1 cellular context compared by ENCODE assay signal in the genomic region with DNA sequence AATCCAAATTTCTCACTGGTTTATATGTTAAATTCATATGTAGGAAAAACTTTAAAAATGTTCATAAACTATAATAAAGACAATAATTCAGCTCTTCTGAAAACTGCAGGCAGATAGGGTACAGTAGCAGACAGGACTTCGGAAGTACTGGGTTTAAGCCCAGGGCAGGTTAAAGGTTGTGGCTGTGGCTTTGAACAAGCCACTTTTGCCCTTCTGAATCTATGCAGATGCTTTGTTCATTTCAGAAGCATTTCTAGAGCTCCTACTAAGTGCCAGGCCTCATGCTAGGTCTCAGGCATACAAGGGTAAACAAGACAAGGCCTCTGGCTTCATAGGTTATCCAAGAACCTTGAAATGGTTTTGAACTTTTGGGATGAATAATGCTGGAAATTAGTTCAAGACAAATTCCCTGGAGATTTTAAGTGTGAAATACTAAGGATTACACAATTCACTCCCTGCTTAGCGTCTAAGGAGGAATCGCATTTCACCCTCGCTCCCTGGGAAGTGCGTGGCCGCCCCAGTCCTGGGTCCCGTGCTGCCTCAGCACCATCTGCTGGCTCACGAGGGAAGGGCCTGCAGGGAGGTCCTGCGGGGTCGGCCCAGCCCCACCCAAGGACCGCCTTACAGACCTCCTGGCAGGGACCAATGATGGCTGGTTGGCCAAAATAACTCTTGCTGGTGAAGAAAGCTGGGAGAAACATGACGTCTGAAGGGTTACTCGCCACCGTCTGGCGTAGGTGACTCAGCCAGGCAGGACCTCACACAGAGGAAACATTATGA.
TF ChIP-seq lines count a peak whose summit lies in the region.

No MANE protein-coding gene starts in this region.

TF ChIP-seq in HepG2, 621 proteins besides CTCF, POLR2A, EP300 and RAD21 (continued from another document and continues in another):
- TF ChIP-seq, protein P1, sequence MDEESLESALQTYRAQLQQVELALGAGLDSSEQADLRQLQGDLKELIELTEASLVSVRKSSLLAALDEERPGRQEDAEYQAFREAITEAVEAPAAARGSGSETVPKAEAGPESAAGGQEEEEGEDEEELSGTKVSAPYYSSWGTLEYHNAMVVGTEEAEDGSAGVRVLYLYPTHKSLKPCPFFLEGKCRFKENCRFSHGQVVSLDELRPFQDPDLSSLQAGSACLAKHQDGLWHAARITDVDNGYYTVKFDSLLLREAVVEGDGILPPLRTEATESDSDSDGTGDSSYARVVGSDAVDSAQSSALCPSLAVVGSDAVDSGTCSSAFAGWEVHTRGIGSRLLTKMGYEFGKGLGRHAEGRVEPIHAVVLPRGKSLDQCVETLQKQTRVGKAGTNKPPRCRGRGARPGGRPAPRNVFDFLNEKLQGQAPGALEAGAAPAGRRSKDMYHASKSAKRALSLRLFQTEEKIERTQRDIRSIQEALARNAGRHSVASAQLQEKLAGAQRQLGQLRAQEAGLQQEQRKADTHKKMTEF (CRISPR knock-in tag; IDR thresholded peaks at IDR 0.05), result peak; percentile 25; the same call in 1 of the 2 replicates
- no peak for TF ChIP-seq TOE1 (CRISPR knock-in tag; IDR thresholded peaks at IDR 0.05)
- TF ChIP-seq ZNF552 (CRISPR knock-in tag; IDR thresholded peaks at IDR 0.05; ENCODE audit: borderline replicate concordance), result no peak
- peak; percentile 73 for TF ChIP-seq SIX4 (CRISPR knock-in tag; IDR thresholded peaks at IDR 0.05)
- TF ChIP-seq ELF3 (CRISPR knock-in tag; IDR thresholded peaks at IDR 0.05), result peak; percentile 37; the same call in 1 of the 2 replicates
- TF ChIP-seq TBL1XR1 (IDR thresholded peaks at IDR 0.05; ENCODE audit: borderline replicate concordance, low read length, partially characterized antibody), result no peak
- TF ChIP-seq ZNF598 (CRISPR knock-in tag; IDR thresholded peaks at IDR 0.05; ENCODE audit: borderline replicate concordance), result 0 out of 2 replicates have a peak, but pooled peaks have one; percentile 33
- TF ChIP-seq, protein P2, sequence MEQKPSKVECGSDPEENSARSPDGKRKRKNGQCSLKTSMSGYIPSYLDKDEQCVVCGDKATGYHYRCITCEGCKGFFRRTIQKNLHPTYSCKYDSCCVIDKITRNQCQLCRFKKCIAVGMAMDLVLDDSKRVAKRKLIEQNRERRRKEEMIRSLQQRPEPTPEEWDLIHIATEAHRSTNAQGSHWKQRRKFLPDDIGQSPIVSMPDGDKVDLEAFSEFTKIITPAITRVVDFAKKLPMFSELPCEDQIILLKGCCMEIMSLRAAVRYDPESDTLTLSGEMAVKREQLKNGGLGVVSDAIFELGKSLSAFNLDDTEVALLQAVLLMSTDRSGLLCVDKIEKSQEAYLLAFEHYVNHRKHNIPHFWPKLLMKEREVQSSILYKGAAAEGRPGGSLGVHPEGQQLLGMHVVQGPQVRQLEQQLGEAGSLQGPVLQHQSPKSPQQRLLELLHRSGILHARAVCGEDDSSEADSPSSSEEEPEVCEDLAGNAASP (CRISPR knock-in tag; IDR thresholded peaks at IDR 0.05; ENCODE audit: borderline replicate concordance), result peak; percentile 79; the same call in 1 of the 2 replicates
- TF ChIP-seq, protein P3, sequence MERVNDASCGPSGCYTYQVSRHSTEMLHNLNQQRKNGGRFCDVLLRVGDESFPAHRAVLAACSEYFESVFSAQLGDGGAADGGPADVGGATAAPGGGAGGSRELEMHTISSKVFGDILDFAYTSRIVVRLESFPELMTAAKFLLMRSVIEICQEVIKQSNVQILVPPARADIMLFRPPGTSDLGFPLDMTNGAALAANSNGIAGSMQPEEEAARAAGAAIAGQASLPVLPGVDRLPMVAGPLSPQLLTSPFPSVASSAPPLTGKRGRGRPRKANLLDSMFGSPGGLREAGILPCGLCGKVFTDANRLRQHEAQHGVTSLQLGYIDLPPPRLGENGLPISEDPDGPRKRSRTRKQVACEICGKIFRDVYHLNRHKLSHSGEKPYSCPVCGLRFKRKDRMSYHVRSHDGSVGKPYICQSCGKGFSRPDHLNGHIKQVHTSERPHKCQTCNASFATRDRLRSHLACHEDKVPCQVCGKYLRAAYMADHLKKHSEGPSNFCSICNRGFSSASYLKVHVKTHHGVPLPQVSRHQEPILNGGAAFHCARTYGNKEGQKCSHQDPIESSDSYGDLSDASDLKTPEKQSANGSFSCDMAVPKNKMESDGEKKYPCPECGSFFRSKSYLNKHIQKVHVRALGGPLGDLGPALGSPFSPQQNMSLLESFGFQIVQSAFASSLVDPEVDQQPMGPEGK (CRISPR knock-in tag; IDR thresholded peaks at IDR 0.05), result 0 out of 2 replicates have a peak, but pooled peaks have one; percentile 30
- 0 out of 2 replicates have a peak, but pooled peaks have one; percentile 21 for TF ChIP-seq ZNF547 (CRISPR knock-in tag; IDR thresholded peaks at IDR 0.05)
- TF ChIP-seq, protein P4, sequence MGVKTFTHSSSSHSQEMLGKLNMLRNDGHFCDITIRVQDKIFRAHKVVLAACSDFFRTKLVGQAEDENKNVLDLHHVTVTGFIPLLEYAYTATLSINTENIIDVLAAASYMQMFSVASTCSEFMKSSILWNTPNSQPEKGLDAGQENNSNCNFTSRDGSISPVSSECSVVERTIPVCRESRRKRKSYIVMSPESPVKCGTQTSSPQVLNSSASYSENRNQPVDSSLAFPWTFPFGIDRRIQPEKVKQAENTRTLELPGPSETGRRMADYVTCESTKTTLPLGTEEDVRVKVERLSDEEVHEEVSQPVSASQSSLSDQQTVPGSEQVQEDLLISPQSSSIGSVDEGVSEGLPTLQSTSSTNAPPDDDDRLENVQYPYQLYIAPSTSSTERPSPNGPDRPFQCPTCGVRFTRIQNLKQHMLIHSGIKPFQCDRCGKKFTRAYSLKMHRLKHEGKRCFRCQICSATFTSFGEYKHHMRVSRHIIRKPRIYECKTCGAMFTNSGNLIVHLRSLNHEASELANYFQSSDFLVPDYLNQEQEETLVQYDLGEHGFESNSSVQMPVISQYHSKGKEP (CRISPR knock-in tag; IDR thresholded peaks at IDR 0.05), result no peak
- TF ChIP-seq FOXK1 (CRISPR knock-in tag; IDR thresholded peaks at IDR 0.05; ENCODE audit: borderline replicate concordance, low read depth), result no peak
- no peak for TF ChIP-seq CHD4 (IDR thresholded peaks at IDR 0.05; ENCODE audit: borderline replicate concordance, low read length)
- TF ChIP-seq, protein P5, sequence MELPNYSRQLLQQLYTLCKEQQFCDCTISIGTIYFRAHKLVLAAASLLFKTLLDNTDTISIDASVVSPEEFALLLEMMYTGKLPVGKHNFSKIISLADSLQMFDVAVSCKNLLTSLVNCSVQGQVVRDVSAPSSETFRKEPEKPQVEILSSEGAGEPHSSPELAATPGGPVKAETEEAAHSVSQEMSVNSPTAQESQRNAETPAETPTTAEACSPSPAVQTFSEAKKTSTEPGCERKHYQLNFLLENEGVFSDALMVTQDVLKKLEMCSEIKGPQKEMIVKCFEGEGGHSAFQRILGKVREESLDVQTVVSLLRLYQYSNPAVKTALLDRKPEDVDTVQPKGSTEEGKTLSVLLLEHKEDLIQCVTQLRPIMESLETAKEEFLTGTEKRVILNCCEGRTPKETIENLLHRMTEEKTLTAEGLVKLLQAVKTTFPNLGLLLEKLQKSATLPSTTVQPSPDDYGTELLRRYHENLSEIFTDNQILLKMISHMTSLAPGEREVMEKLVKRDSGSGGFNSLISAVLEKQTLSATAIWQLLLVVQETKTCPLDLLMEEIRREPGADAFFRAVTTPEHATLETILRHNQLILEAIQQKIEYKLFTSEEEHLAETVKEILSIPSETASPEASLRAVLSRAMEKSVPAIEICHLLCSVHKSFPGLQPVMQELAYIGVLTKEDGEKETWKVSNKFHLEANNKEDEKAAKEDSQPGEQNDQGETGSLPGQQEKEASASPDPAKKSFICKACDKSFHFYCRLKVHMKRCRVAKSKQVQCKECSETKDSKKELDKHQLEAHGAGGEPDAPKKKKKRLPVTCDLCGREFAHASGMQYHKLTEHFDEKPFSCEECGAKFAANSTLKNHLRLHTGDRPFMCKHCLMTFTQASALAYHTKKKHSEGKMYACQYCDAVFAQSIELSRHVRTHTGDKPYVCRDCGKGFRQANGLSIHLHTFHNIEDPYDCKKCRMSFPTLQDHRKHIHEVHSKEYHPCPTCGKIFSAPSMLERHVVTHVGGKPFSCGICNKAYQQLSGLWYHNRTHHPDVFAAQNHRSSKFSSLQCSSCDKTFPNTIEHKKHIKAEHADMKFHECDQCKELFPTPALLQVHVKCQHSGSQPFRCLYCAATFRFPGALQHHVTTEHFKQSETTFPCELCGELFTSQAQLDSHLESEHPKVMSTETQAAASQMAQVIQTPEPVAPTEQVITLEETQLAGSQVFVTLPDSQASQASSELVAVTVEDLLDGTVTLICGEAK (IDR thresholded peaks at IDR 0.05), result no peak
- TF ChIP-seq, protein P5 (CRISPR knock-in tag; IDR thresholded peaks at IDR 0.05), result no peak
- TF ChIP-seq, protein P6, sequence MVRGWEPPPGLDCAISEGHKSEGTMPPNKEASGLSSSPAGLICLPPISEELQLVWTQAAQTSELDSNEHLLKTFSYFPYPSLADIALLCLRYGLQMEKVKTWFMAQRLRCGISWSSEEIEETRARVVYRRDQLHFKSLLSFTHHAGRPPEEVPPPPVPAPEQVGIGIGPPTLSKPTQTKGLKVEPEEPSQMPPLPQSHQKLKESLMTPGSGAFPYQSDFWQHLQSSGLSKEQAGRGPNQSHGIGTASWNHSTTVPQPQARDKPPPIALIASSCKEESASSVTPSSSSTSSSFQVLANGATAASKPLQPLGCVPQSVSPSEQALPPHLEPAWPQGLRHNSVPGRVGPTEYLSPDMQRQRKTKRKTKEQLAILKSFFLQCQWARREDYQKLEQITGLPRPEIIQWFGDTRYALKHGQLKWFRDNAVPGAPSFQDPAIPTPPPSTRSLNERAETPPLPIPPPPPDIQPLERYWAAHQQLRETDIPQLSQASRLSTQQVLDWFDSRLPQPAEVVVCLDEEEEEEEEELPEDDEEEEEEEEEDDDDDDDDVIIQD (CRISPR knock-in tag; IDR thresholded peaks at IDR 0.05; ENCODE audit: low read depth), result 0 out of 2 replicates have a peak, but pooled peaks have one; percentile 16
- TF ChIP-seq, protein P7, sequence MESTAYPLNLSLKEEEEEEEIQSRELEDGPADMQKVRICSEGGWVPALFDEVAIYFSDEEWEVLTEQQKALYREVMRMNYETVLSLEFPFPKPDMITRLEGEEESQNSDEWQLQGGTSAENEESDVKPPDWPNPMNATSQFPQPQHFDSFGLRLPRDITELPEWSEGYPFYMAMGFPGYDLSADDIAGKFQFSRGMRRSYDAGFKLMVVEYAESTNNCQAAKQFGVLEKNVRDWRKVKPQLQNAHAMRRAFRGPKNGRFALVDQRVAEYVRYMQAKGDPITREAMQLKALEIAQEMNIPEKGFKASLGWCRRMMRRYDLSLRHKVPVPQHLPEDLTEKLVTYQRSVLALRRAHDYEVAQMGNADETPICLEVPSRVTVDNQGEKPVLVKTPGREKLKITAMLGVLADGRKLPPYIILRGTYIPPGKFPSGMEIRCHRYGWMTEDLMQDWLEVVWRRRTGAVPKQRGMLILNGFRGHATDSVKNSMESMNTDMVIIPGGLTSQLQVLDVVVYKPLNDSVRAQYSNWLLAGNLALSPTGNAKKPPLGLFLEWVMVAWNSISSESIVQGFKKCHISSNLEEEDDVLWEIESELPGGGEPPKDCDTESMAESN (CRISPR knock-in tag; conservative IDR thresholded peaks at IDR 0.05), result 0 out of 2 replicates have a peak, but pooled peaks have one; percentile 24
- TF ChIP-seq IRF2 (CRISPR knock-in tag; IDR thresholded peaks at IDR 0.05), result 0 out of 2 replicates have a peak, but pooled peaks have one; percentile 34
- TF ChIP-seq IKZF4 (CRISPR knock-in tag; IDR thresholded peaks at IDR 0.05; ENCODE audit: borderline replicate concordance, low read depth, not compliant biosample characterization), result no peak
- TF ChIP-seq, protein P8, sequence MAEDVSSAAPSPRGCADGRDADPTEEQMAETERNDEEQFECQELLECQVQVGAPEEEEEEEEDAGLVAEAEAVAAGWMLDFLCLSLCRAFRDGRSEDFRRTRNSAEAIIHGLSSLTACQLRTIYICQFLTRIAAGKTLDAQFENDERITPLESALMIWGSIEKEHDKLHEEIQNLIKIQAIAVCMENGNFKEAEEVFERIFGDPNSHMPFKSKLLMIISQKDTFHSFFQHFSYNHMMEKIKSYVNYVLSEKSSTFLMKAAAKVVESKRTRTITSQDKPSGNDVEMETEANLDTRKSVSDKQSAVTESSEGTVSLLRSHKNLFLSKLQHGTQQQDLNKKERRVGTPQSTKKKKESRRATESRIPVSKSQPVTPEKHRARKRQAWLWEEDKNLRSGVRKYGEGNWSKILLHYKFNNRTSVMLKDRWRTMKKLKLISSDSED (CRISPR knock-in tag; IDR thresholded peaks at IDR 0.05), result no peak
